ENCODE assay signal across 1 cellular context in genomic region chr13:110683203-110683883, GRCh38.
TF ChIP-seq lines count a peak whose summit lies in the region.

No MANE protein-coding gene starts in this region.

TF ChIP-seq in HCT116, 20 proteins besides CTCF, POLR2A, EP300 and RAD21 (continued from another document):
- no peak for TF ChIP-seq ELF1 (IDR thresholded peaks at IDR 0.05; ENCODE audit: borderline replicate concordance, low read depth)
- TF ChIP-seq ZBTB33 (IDR thresholded peaks at IDR 0.05; ENCODE audit: extremely low read depth, insufficient replicate concordance, low read length), result no peak
